Comparison of ENCODE assay signal across 9 cellular contexts in genomic region chr20:24608926-24609667, GRCh38.
DNase-seq lines count a peak whose midpoint lies in the region; ATAC-seq and TF ChIP-seq lines count a peak whose summit lies in the region.
"Had no signal": no experiment of that assay in that cellular context is flagged by ENCODE, and none has a peak within 500 bp of the region (broad histone marks: within the 10 kb centered on the region; RNA-seq: fewer than 3 reads in every experiment).

No MANE protein-coding gene starts in this region.

- WGBS in heart right ventricle, 2 donors, result 67 to 80% methylated on average over 9 of the region's 9 CpGs

- intact Hi-C loops in heart right ventricle (cut with DNase I), result no loop called here

- no peaks in the 10 kb centered on the region for H3K9me3 ChIP-seq in heart right ventricle

- no peak overlapping the region for H3K4me3 ChIP-seq in heart right ventricle

- H3K27ac ChIP-seq in heart right ventricle, result no peak overlapping the region

- ATAC-seq in GM18508 (IDR thresholded peaks at IDR 0.05; ENCODE audit: insufficient read depth, unreplicated experiment), result peak; percentile 60
- ATAC-seq in GM21717 (IDR thresholded peaks at IDR 0.05; ENCODE audit: unreplicated experiment), result peak; percentile 49
- peak; percentile 59 for ATAC-seq in HG03565 (IDR thresholded peaks at IDR 0.05; ENCODE audit: unreplicated experiment)
- no peak for ATAC-seq in heart right ventricle
- no peak for ATAC-seq in SK-N-SH treated with all-trans-retinoic acid at 6 μM for 48 hours

- DNase-seq in globus pallidus (ENCODE audit: low spot score) (peak; percentile 63), foreskin melanocyte (no peak), heart right ventricle (no peak)
- no peak for DNase-seq in NK-92 treated with Interleukin-12 subunit alpha and Interleukin-12 subunit beta, amount 100 ng/mL, for 24 hours (lab: John Stamatoyannopoulos, UW)
- DNase-seq: NCI-H1105 treated with DMSO at 0.1 percent for 48 hours had no signal

- H3K36me3 ChIP-seq in heart right ventricle, result no peaks in the 10 kb centered on the region

- H3K27me3 ChIP-seq in heart right ventricle, result peaks cover 0 to 6% (median 0%) of the 10 kb centered on the region in 7 donors

- no peak for TF ChIP-seq CTCF in heart right ventricle (IDR thresholded peaks at IDR 0.05)

- H3K4me1 ChIP-seq in heart right ventricle, result peaks cover 0 to 23% (median 5%) of the 10 kb centered on the region in 9 donors

TF ChIP-seq in SK-N-SH treated with all-trans-retinoic acid at 6 μM for 48 hours, 23 proteins besides CTCF, POLR2A, EP300 and RAD21:
- no peak for TF ChIP-seq PATZ1 (CRISPR knock-in tag; IDR thresholded peaks at IDR 0.05; ENCODE audit: borderline replicate concordance)
- no peak for TF ChIP-seq ZC3H10 (CRISPR knock-in tag; IDR thresholded peaks at IDR 0.05)
- no peak for TF ChIP-seq BACH2 (CRISPR knock-in tag; IDR thresholded peaks at IDR 0.05; ENCODE audit: borderline replicate concordance)
- no peak for TF ChIP-seq CSRNP3 (CRISPR knock-in tag; IDR thresholded peaks at IDR 0.05)
- no peak for TF ChIP-seq SNAI2 (CRISPR knock-in tag; IDR thresholded peaks at IDR 0.05)

Comparison
In these comparisons a context has a peak if more than half of its experiments do, and no peak if none do; other contexts are left out.
1. ATAC-seq: peak in GM18508 (single experiment), GM21717 (single experiment) and HG03565 (single experiment); none in heart right ventricle (0 of 8) and SK-N-SH treated with all-trans-retinoic acid at 6 μM for 48 hours (single experiment).